Comparison of ENCODE assay signal across 21 cellular contexts in the genomic region with DNA sequence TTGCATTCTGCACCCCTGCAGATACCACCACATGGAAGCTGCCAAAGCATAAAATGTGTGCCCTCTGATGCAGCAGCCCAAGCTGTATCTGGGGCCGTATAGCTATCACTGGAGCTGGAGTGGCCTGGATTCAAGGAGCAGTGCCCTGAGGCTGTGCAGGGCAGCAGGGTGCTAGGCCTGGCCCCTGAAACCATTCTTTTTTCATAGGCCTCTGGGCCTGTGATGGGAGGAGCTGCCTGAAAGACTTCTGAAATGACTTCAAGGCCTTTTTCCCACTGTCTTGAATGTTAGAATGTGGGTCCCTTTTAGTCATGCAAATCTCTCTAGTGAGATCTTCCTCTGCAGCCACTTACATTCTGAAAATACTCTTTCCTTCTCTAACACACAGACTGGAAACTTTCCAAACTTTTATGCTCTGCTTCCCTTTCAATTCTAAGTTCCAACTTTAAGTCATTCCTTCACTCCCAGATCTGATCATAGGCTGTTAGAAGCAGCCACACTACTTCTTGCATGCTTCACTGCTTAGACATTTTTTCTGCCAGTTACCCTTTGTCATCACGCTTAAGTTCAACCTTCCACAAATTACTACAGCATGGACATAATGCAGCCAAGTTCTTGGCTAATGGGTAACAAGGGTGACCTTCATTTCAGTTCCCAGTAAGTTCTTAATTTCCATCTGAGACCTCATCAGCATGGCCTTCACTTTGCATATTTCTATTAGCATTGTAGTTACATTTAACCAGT. TPM values are rescaled to one million over a fixed set of nuclear protein-coding genes. Genes with fewer than 3 reads are reported as not detected.
DNase-seq lines count a peak whose midpoint lies in the region; ATAC-seq and TF ChIP-seq lines count a peak whose summit lies in the region.
"Had no signal": no experiment of that assay in that cellular context is flagged by ENCODE, and none has a peak within 500 bp of the region (broad histone marks: within the 10 kb centered on the region; RNA-seq: fewer than 3 reads in every experiment).

No MANE protein-coding gene starts in this region.

- H4K20me1 ChIP-seq in osteoblast (ENCODE audit: insufficient read depth, low read length), result no peaks in the 10 kb centered on the region

- H3K36me3 ChIP-seq in osteoblast (ENCODE audit: insufficient read depth, low read length) (no peaks in the 10 kb centered on the region), heart right ventricle (no peaks in the 10 kb centered on the region)

- no peaks in the 10 kb centered on the region for H3K79me2 ChIP-seq in osteoblast (ENCODE audit: insufficient read depth, low read length)

- TF ChIP-seq CTCF in osteoblast (IDR thresholded peaks at IDR 0.05; ENCODE audit: extremely low read depth, low read depth, low read length) (no peak), heart right ventricle (IDR thresholded peaks at IDR 0.05) (no peak)

- in situ Hi-C loops in Caki2 (cut with HindIII; ENCODE audit: low pct_unique_long_range_greater_than_20kb, low sequenced_read_pairs), result no loop called here

- H2AFZ ChIP-seq in osteoblast (ENCODE audit: low read length), result no peak overlapping the region
- H2AFZ ChIP-seq: GM23248 had no signal

- no peak overlapping the region for H3K4me3 ChIP-seq in osteoblast (ENCODE audit: insufficient read depth, low read length)
- H3K4me3 ChIP-seq in heart right ventricle, result no peak overlapping the region
- H3K4me3 ChIP-seq: A549, GM23248 had no signal

- H3K4me1 ChIP-seq in osteoblast (ENCODE audit: insufficient read depth, low read length) (no peaks in the 10 kb centered on the region), heart right ventricle (no peaks in the 10 kb centered on the region)
- H3K4me1 ChIP-seq: A549 had no signal

- peak; percentile 6 for DNase-seq in Caki2 (ENCODE audit: low read depth)
- DNase-seq in ELF-1 (ENCODE audit: low read depth, low spot score), result peak; percentile 53
- DNase-seq in fibroblast of gingiva (ENCODE audit: low read depth), result peak; percentile 3
- DNase-seq in left lobe of liver (ENCODE audit: low spot score), result no peak
- no peak for DNase-seq in osteoblast (ENCODE audit: insufficient read length, low spot score, missing footprints)
- no peak for DNase-seq in NCI-H748 treated with DMSO at 0.1 percent for 48 hours (lab: John Stamatoyannopoulos, UW)
- DNase-seq in heart right ventricle, result no peak
- DNase-seq: 8988T; ACHN; C1 segment of cervical spinal cord; CD4-positive, alpha-beta memory T cell; COR-L47; DMS153; DND-41; EL; GF-D8; GM23248; H7; HCEC 1CT had no signal

- intact Hi-C loops in heart right ventricle (cut with DNase I), result no loop called here

- H3K9me3 ChIP-seq in osteoblast (ENCODE audit: low read depth, low read length) (no peaks in the 10 kb centered on the region), heart right ventricle (peaks cover 0 to 86% (median 26%) of the 10 kb centered on the region in 11 donors)

- H3K27ac ChIP-seq in osteoblast (ENCODE audit: low read depth, low read length), result no peak overlapping the region
- H3K27ac ChIP-seq in heart right ventricle, result no peak overlapping the region
- H3K27ac ChIP-seq: A549, GM23248 had no signal

- no peaks in the 10 kb centered on the region for H3K27me3 ChIP-seq in osteoblast (ENCODE audit: insufficient read depth, low read length)
- H3K27me3 ChIP-seq in heart right ventricle, result no peaks in the 10 kb centered on the region

- WGBS in heart right ventricle, 2 donors, result 84 to 85% methylated on average over 2 of the region's 2 CpGs

- ATAC-seq in left lobe of liver, result peak; percentile 55
- no peak for ATAC-seq in heart right ventricle
- no peak for ATAC-seq in GM18907 (IDR thresholded peaks at IDR 0.05; ENCODE audit: unreplicated experiment)
- ATAC-seq: A549 had no signal

- H3K4me2 ChIP-seq in osteoblast (ENCODE audit: insufficient read depth, low read length), result no peak overlapping the region
- H3K4me2 ChIP-seq: A549 had no signal

RNA-seq across cellular contexts. Expression of a gene that starts 42.4 kb away (rescaled TPM):
- total RNA-seq in Caki2 (2014; rRNA removed; shearing (Covaris generic); ENCODE audit: low replicate concordance), result 36.8 and 60.6 TPM in 2 replicates
- total RNA-seq in left lobe of liver, result 15.0 TPM
- 45.6 and 66.0 TPM in 2 replicates for total RNA-seq in osteoblast
- total RNA-seq in heart right ventricle, result 10 to 100 TPM; 26.7 to 49.5 (median 34.6) TPM
- polyA plus RNA-seq in heart right ventricle, result 10 to 100 TPM; 33.8 to 35.1 TPM

RNA-seq across cellular contexts. Expression of a gene that starts 42.5 kb away (rescaled TPM):
- 9.6 and 15.1 TPM in 2 replicates for total RNA-seq in Caki2 (2014; rRNA removed; shearing (Covaris generic); ENCODE audit: low replicate concordance)
- total RNA-seq in left lobe of liver (26.6 TPM), osteoblast (32.4 and 37.3 TPM in 2 replicates), heart right ventricle (10 to 100 TPM in 8 of 10 donors, 1 to 10 TPM in 2; 8.5 to 17.2 (median 13.1) TPM)
- polyA plus RNA-seq in heart right ventricle, result 10 to 100 TPM in 1 of 2 donors, 1 to 10 TPM in 1; 6.6 to 19.5 TPM

Comparison
In these comparisons a context has a peak if more than half of its experiments do, and no peak if none do; other contexts are left out.
1. DNase-seq: peak in Caki2 (single experiment), ELF-1 (single experiment) and fibroblast of gingiva (single experiment); none in left lobe of liver (single experiment), osteoblast (single experiment), NCI-H748 treated with DMSO at 0.1 percent for 48 hours (single experiment) and heart right ventricle (0 of 2).